Comparison of ENCODE assay signal across 8 cellular contexts in the genomic region with DNA sequence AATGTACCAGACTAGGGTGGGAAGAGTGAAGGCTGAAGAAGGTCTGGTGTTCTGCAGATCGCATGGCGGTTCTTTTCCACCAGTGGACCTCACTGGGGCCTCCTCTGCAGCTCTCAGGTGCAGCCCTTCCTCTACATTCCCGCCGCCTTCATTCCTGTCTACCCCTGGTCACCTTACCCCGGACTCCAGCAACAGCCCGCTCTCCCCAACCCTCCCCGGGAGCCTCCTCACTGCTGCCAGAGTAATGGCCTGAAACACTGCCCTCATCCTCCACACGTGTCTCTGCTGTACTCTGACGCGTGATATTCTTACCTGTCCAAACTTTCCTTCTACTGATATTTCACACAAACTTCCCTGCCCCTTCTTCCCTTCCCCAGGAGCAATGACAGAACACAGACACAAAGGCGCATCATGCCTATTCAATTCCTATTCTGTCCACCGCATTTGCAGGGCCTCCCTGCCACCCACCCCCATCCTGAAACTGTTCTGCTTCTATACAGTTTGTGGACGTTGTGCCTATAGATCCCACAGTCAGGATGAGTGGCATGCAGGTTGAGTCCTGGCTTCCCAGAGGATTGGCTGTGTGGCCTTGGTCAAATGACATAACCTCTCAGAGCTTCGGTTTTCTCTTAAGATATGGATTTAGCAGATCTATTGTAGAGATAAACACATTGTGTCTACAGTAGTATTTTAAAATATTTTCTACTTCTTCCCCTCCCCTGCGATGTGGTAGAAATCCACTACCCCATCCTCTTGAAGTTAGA.
A peak's percentile ranks its signal among the peaks of the same experiment; 100 is the strongest.
DNase-seq lines count a peak whose midpoint lies in the region; ATAC-seq and TF ChIP-seq lines count a peak whose summit lies in the region.
"Had no signal": no experiment of that assay in that cellular context is flagged by ENCODE, and none has a peak within 500 bp of the region (broad histone marks: within the 10 kb centered on the region; RNA-seq: fewer than 3 reads in every experiment).

No MANE protein-coding gene starts in this region.

- TF ChIP-seq CTCF in GM10266 (IDR thresholded peaks at IDR 0.05; ENCODE audit: control insufficient read depth, insufficient read depth, low read depth, missing control alignments): no peak

- peak overlapping the region; percentile 94 for H3K27ac ChIP-seq in HUES48 (ENCODE audit: low read depth, low read length)

- H3K4me3 Mint-ChIP-seq in stimulated activated naive B cell treated with anti-CD40 and anti-IgM and Interleukin-4, amounts not matched to agents 10 μg/mL and 1 μg/mL and 100 μg/mL, for 72 hours: peak overlapping the region; percentile 7 to 10

- H3K4me1 Mint-ChIP-seq in stimulated activated naive B cell treated with anti-CD40 and anti-IgM and Interleukin-4, amounts not matched to agents 10 μg/mL and 1 μg/mL and 100 μg/mL, for 72 hours: peaks cover 10 to 15% of the 10 kb centered on the region in 2 donors

- ATAC-seq in stimulated activated naive B cell treated with anti-CD40 and anti-IgM and Interleukin-4, amounts not matched to agents 10 μg/mL and 1 μg/mL and 100 μg/mL, for 72 hours (replicated peaks): no peak
- no peak for ATAC-seq in GM18870 (IDR thresholded peaks at IDR 0.05; ENCODE audit: unreplicated experiment)

- H3K4me1 ChIP-seq in HUES48 (ENCODE audit: control insufficient read depth, insufficient read depth, low read length): peaks cover 49% of the 10 kb centered on the region

- no peak overlapping the region for H3K27ac Mint-ChIP-seq in stimulated activated naive B cell treated with anti-CD40 and anti-IgM and Interleukin-4, amounts not matched to agents 10 μg/mL and 1 μg/mL and 100 μg/mL, for 72 hours

- H3K36me3 Mint-ChIP-seq in stimulated activated naive B cell treated with anti-CD40 and anti-IgM and Interleukin-4, amounts not matched to agents 10 μg/mL and 1 μg/mL and 100 μg/mL, for 72 hours: no peaks in the 10 kb centered on the region

- H3K9ac ChIP-seq in HUES48 (ENCODE audit: low read depth, low read length): peak overlapping the region; percentile 87; the same call in 1 of the 2 replicates

- H3K9me3 Mint-ChIP-seq in stimulated activated naive B cell treated with anti-CD40 and anti-IgM and Interleukin-4, amounts not matched to agents 10 μg/mL and 1 μg/mL and 100 μg/mL, for 72 hours: no peaks in the 10 kb centered on the region

- H3K36me3 ChIP-seq in HUES48 (ENCODE audit: control insufficient read depth, insufficient read depth, low read length): no peaks in the 10 kb centered on the region

- DNase-seq in astrocyte of the hippocampus (ENCODE audit: low read depth, low spot score): peak; percentile 37
- peak; percentile 73 for DNase-seq in islet precursor cell
- DNase-seq in stimulated activated naive B cell treated with anti-CD40 and anti-IgM and Interleukin-4, amounts not matched to agents 10 μg/mL and 1 μg/mL and 100 μg/mL, for 72 hours: no peak
- no peak for DNase-seq in GM10266 (ENCODE audit: extremely low spot score)
- no peak for DNase-seq in germinal center (ENCODE audit: low spot score)
- DNase-seq: activated CD8-positive, alpha-beta memory T cell treated with anti-CD3 and anti-CD28 coated beads, Interleukin-2, amount 50 U/mL, for 48 hours had no signal

- H3K27me3 ChIP-seq in HUES48 (ENCODE audit: control insufficient read depth, insufficient read depth, low read length): peaks cover 12% of the 10 kb centered on the region

- no peaks in the 10 kb centered on the region for H3K9me3 ChIP-seq in HUES48 (ENCODE audit: control insufficient read depth, insufficient read depth, low read length)

- peaks cover 61 to 75% of the 10 kb centered on the region in 2 donors for H3K27me3 Mint-ChIP-seq in stimulated activated naive B cell treated with anti-CD40 and anti-IgM and Interleukin-4, amounts not matched to agents 10 μg/mL and 1 μg/mL and 100 μg/mL, for 72 hours

- H3K4me3 ChIP-seq in HUES48 (ENCODE audit: low read depth, low read length): peak overlapping the region; percentile 78

Comparison
In these comparisons a context has a peak if more than half of its experiments do, and no peak if none do; other contexts are left out.
1. DNase-seq: peak in astrocyte of the hippocampus (single experiment) and islet precursor cell (single experiment); none in stimulated activated naive B cell treated with anti-CD40 and anti-IgM and Interleukin-4, amounts not matched to agents 10 μg/mL and 1 μg/mL and 100 μg/mL, for 72 hours (single experiment), GM10266 (single experiment) and germinal center (single experiment).